ENCODE assay signal across 27 cellular contexts in genomic region chr5:230711-231110, GRCh38. TPM values are rescaled to one million over a fixed set of nuclear protein-coding genes. Genes with fewer than 3 reads are reported as not detected.
DNase-seq lines count a peak whose midpoint lies in the region; ATAC-seq, FAIRE-seq and TF ChIP-seq lines count a peak whose summit lies in the region.
"Had no signal": no experiment of that assay in that cellular context is flagged by ENCODE, and none has a peak within 500 bp of the region (broad histone marks: within the 10 kb centered on the region; RNA-seq: fewer than 3 reads in every experiment).

No MANE protein-coding gene starts in this region.

- no peaks in the 10 kb centered on the region for H3K9me3 ChIP-seq in T-helper 17 cell (ENCODE audit: control insufficient read depth, low read length, poor library complexity, severe bottlenecking)
- H3K9me3 ChIP-seq in HepG2 (ENCODE audit: low read length) = no peaks in the 10 kb centered on the region
- H3K9me3 ChIP-seq: BE2C; BLaER1 treated with 17β-estradiol and CSF1 and Interleukin-3, amounts not matched to agents 10 nM and 100 nM; Caco-2; HAP-1 had no signal

- TF ChIP-seq EP300 in HepG2 (IDR thresholded peaks at IDR 0.05; ENCODE audit: low read depth in 2 of 2, low read length in 2 of 2) = no peak
- no peak for TF ChIP-seq EP300 in HepG2 (CRISPR knock-in tag; IDR thresholded peaks at IDR 0.05; ENCODE audit: borderline replicate concordance)

- TF ChIP-seq POLR2A in HepG2 (IDR thresholded peaks at IDR 0.05; ENCODE audit: insufficient read depth in 1 of 2, low read depth in 2 of 2, low read length in 2 of 2) = no peak

- no peaks in the 10 kb centered on the region for H3K27me3 Mint-ChIP-seq in T-helper 17 cell
- H3K27me3 Mint-ChIP-seq: CD4-positive, alpha-beta memory T cell had no signal

- no peak for FAIRE-seq in HepG2 (lab: Jason Lieb, UNC)
- FAIRE-seq: A204.1, D721Med, GM12891, GM18507, H54 had no signal

- no peaks in the 10 kb centered on the region for H4K20me1 ChIP-seq in HepG2 (ENCODE audit: insufficient read depth, low read length)

- no peak overlapping the region for H3K9ac ChIP-seq in HepG2 (ENCODE audit: insufficient read depth, low read depth, low read length)
- H3K9ac ChIP-seq: BLaER1 treated with 17β-estradiol and CSF1 and Interleukin-3, amounts not matched to agents 10 nM and 100 nM had no signal

- no peak for TF ChIP-seq CTCF in HepG2 (CRISPR knock-in tag; IDR thresholded peaks at IDR 0.05)

- H3K36me3 Mint-ChIP-seq in T-helper 17 cell (ENCODE audit: low read depth) = peaks cover 11% of the 10 kb centered on the region

- CTCF ChIA-PET in HepG2 (lab: Yijun Ruan, JAX; ENCODE audit: low intra/inter-chr PET ratio, low total read pairs) = no interaction called here

- no peak overlapping the region for H3K4me3 ChIP-seq in HepG2 (replicated peaks in 1 of 3; ENCODE audit: insufficient read depth in 1 of 3, low read depth in 2 of 3, low read length in 3 of 3)
- H3K4me3 ChIP-seq: BLaER1 treated with 17β-estradiol and CSF1 and Interleukin-3, amounts not matched to agents 10 nM and 100 nM; HAP-1 had no signal

- no peaks in the 10 kb centered on the region for H3K4me1 ChIP-seq in HepG2 (ENCODE audit: insufficient read depth, low read length)
- H3K4me1 ChIP-seq: BE2C; BLaER1 treated with 17β-estradiol and CSF1 and Interleukin-3, amounts not matched to agents 10 nM and 100 nM; Caco-2; HAP-1 had no signal

- ATAC-seq in T-helper 17 cell (no peak), HepG2 (peak; percentile 30; the same call in 1 of the 3 replicates)

- H3K4me1 Mint-ChIP-seq in T-helper 17 cell = peaks cover 11% of the 10 kb centered on the region
- H3K4me1 Mint-ChIP-seq: CD14-positive monocyte had no signal

- no peaks in the 10 kb centered on the region for H3K27me3 ChIP-seq in HepG2 (ENCODE audit: control insufficient read depth in 1 of 2, insufficient read depth in 2 of 2, low read length in 2 of 2)
- H3K27me3 ChIP-seq: BE2C; BLaER1 treated with 17β-estradiol and CSF1 and Interleukin-3, amounts not matched to agents 10 nM and 100 nM had no signal

- WGBS in HepG2 (ENCODE audit: low lambda C conversion rate) = 97% methylated on average over 13 of the region's 14 CpGs

- peak overlapping the region; percentile 45 for H3K4me3 Mint-ChIP-seq in T-helper 17 cell
- H3K4me3 Mint-ChIP-seq: CD4-positive, alpha-beta memory T cell; HFFc6 had no signal

- DNase-seq in activated CD8-positive, alpha-beta memory T cell treated with anti-CD3 and anti-CD28 coated beads for 24 hours = peak; percentile 43
- no peak for DNase-seq in activated CD8-positive, alpha-beta memory T cell treated with anti-CD3 and anti-CD28 coated beads, Interleukin-2, amount 50 U/mL, for 48 hours
- peak; percentile 56 for DNase-seq in activated effector memory CD4-positive, alpha-beta T cell treated with anti-CD3 and anti-CD28 coated beads, Interleukin-2, amount 50 U/mL, for 16 hours
- DNase-seq in activated effector memory CD4-positive, alpha-beta T cell treated with Interleukin-2 at 50 U/mL for 16 hours = no peak
- DNase-seq in T-helper 17 cell = no peak
- DNase-seq in HepG2 (ENCODE audit: low spot score) = no peak
- no peak for DNase-seq in EL
- DNase-seq in COR-L47 (lab: John Stamatoyannopoulos, UW) = no peak
- DNase-seq: BE2C; Caco-2; CD4-positive, alpha-beta memory T cell; DMS 273 treated with DMSO at 0.1 percent for 48 hours; DMS79; GF-D8; GOT3; HFFc6 had no signal

- no peak overlapping the region for H3K4me2 ChIP-seq in HepG2 (ENCODE audit: low read depth, low read length)
- H3K4me2 ChIP-seq: BLaER1 treated with 17β-estradiol and CSF1 and Interleukin-3, amounts not matched to agents 10 nM and 100 nM had no signal

- no peak for TF ChIP-seq RAD21 in HepG2 (CRISPR knock-in tag; IDR thresholded peaks at IDR 0.05)

- peaks cover 18 to 75% of the 10 kb centered on the region in 2 experiments; a peak in 4 of 5 replicates for H3K36me3 ChIP-seq in HepG2 (replicated peaks in 1 of 2; ENCODE audit: control insufficient read depth in 1 of 2, insufficient read depth in 2 of 2, low read length in 2 of 2)

- intact Hi-C loops in HepG2 (cut with micrococcal nuclease; ENCODE audit: unreplicated experiment) = no loop called here

- H3K27ac Mint-ChIP-seq in T-helper 17 cell = peak overlapping the region; percentile 63
- H3K27ac Mint-ChIP-seq: HFFc6 had no signal

- no peak overlapping the region for H2AFZ ChIP-seq in HepG2 (ENCODE audit: low read length)

- no peak overlapping the region for H3K27ac ChIP-seq in HepG2 (ENCODE audit: extremely low read length, insufficient read depth, low read length)
- H3K27ac ChIP-seq: 22Rv1; BLaER1 treated with 17β-estradiol and CSF1 and Interleukin-3, amounts not matched to agents 10 nM and 100 nM had no signal

- in situ Hi-C loops in HepG2 (cut with HindIII; ENCODE audit: extremely low pct_ligation_motif_present, low pct_unique_long_range_greater_than_20kb) = no loop called here

- POLR2A ChIA-PET in HepG2 (lab: Yijun Ruan, JAX) = no interaction called here

- H3K79me2 ChIP-seq in HepG2 (ENCODE audit: insufficient read depth, low read length) = no peaks in the 10 kb centered on the region

- no TSS peak for BruUV-seq in HepG2 (replicated peaks; lab: Mats Ljungman, UMichigan)

RNA-seq across cellular contexts. Expression of gene SDHA, which starts 12.6 kb away (rescaled TPM):
- total RNA-seq in T-helper 17 cell = 100 to 1,000 TPM; 170 to 171 TPM
- 192 and 240 TPM in 2 replicates for total RNA-seq in HepG2 (2016; rRNA removed; fragmentation: Illumina TruSeq; extraction: Trizol)
- total RNA-seq in HepG2 (2016; cell fraction: cytosol; rRNA removed; fragmentation: Illumina TruSeq; extraction: Trizol; ENCODE audit: low read depth) = 42.0 and 46.9 TPM in 2 replicates
- total RNA-seq in HepG2 (2016; cell fraction: insoluble cytoplasmic fraction; rRNA removed; fragmentation: Illumina TruSeq; extraction: Trizol) = 168 and 247 TPM in 2 replicates
- total RNA-seq in HepG2 (2016; cell fraction: membrane; rRNA removed; fragmentation: Illumina TruSeq; extraction: Trizol) = 52.9 and 56.5 TPM in 2 replicates
- total RNA-seq in HepG2 (2016; cell fraction: nucleus; rRNA removed; fragmentation: Illumina TruSeq; extraction: Trizol) = 141 and 179 TPM in 2 replicates
- polyA plus RNA-seq in HepG2 (2011; rRNA removed) = 156 and 185 TPM in 2 replicates
- polyA plus RNA-seq in HepG2 (2011; cell fraction: cytosol; rRNA removed) = 110 and 117 TPM in 2 replicates
- 108 and 110 TPM in 2 replicates for polyA plus RNA-seq in HepG2 (2011; cell fraction: nucleus; rRNA removed)
- polyA plus RNA-seq in HepG2 (2012) = 146 and 185 TPM in 2 replicates
- polyA plus RNA-seq in HepG2 (2016; cell fraction: cytosol; fragmentation: Illumina TruSeq; extraction: Trizol; ENCODE audit: low read depth) = 12.6 and 16.7 TPM in 2 replicates
- polyA plus RNA-seq in HepG2 (2016; cell fraction: insoluble cytoplasmic fraction; fragmentation: Illumina TruSeq; extraction: Trizol; ENCODE audit: low read depth) = 131 and 149 TPM in 2 replicates
- 23.0 and 24.9 TPM in 2 replicates for polyA plus RNA-seq in HepG2 (2016; cell fraction: membrane; fragmentation: Illumina TruSeq; extraction: Trizol; ENCODE audit: low read depth)
- polyA plus RNA-seq in HepG2 (2016; cell fraction: nucleus; fragmentation: Illumina TruSeq; extraction: Trizol; ENCODE audit: insufficient read depth, low read depth) = 181 and 200 TPM in 2 replicates
- 514 and 684 TPM in 2 replicates for polyA minus RNA-seq in HepG2 (2011; rRNA and poly(A)+ RNA removed; ENCODE audit: low replicate concordance)
- 123 and 151 TPM in 2 replicates for polyA minus RNA-seq in HepG2 (2011; cell fraction: cytosol; rRNA and poly(A)+ RNA removed)
- 128 and 143 TPM in 2 replicates for polyA minus RNA-seq in HepG2 (2011; cell fraction: nucleus; rRNA and poly(A)+ RNA removed)

RNA-seq across cellular contexts. Expression of gene CCDC127, which starts 12.8 kb away (rescaled TPM):
- total RNA-seq in T-helper 17 cell (1 to 10 TPM; 1.9 to 2.4 TPM), HepG2 (2016; rRNA removed; fragmentation: Illumina TruSeq; extraction: Trizol) (2.8 and 4.3 TPM in 2 replicates)
- total RNA-seq in HepG2 (2016; cell fraction: cytosol; rRNA removed; fragmentation: Illumina TruSeq; extraction: Trizol; ENCODE audit: low read depth) = 1.0 and 1.3 TPM in 2 replicates
- 2.2 and 4.2 TPM in 2 replicates for total RNA-seq in HepG2 (2016; cell fraction: insoluble cytoplasmic fraction; rRNA removed; fragmentation: Illumina TruSeq; extraction: Trizol)
- 1.4 and 2.0 TPM in 2 replicates for total RNA-seq in HepG2 (2016; cell fraction: membrane; rRNA removed; fragmentation: Illumina TruSeq; extraction: Trizol)
- 3.4 and 4.3 TPM in 2 replicates for total RNA-seq in HepG2 (2016; cell fraction: nucleus; rRNA removed; fragmentation: Illumina TruSeq; extraction: Trizol)
- polyA plus RNA-seq in HepG2 (2011; rRNA removed) = 2.9 and 3.7 TPM in 2 replicates
- polyA plus RNA-seq in HepG2 (2011; cell fraction: cytosol; rRNA removed) = 2.6 and 3.2 TPM in 2 replicates
- polyA plus RNA-seq in HepG2 (2011; cell fraction: nucleus; rRNA removed) = 4.9 and 6.4 TPM in 2 replicates
- 5.0 and 5.2 TPM in 2 replicates for polyA plus RNA-seq in HepG2 (2012)
- 0.50 and 0.51 TPM in 2 replicates for polyA plus RNA-seq in HepG2 (2016; cell fraction: cytosol; fragmentation: Illumina TruSeq; extraction: Trizol; ENCODE audit: low read depth)
- polyA plus RNA-seq in HepG2 (2016; cell fraction: insoluble cytoplasmic fraction; fragmentation: Illumina TruSeq; extraction: Trizol; ENCODE audit: low read depth) = 1.8 and 2.3 TPM in 2 replicates
- polyA plus RNA-seq in HepG2 (2016; cell fraction: membrane; fragmentation: Illumina TruSeq; extraction: Trizol; ENCODE audit: low read depth) = 0.66 and 0.68 TPM in 2 replicates
- polyA plus RNA-seq in HepG2 (2016; cell fraction: nucleus; fragmentation: Illumina TruSeq; extraction: Trizol; ENCODE audit: insufficient read depth, low read depth) = 8.7 and 9.9 TPM in 2 replicates
- polyA minus RNA-seq in HepG2 (2011; rRNA and poly(A)+ RNA removed; ENCODE audit: low replicate concordance) = 2.8 and 7.8 TPM in 2 replicates
- 2.0 TPM in 2 replicates for polyA minus RNA-seq in HepG2 (2011; cell fraction: cytosol; rRNA and poly(A)+ RNA removed)
- 6.7 and 8.1 TPM in 2 replicates for polyA minus RNA-seq in HepG2 (2011; cell fraction: nucleus; rRNA and poly(A)+ RNA removed)

RNA-seq across cellular contexts. Expression of gene LRRC14B, which starts 39.4 kb away (rescaled TPM):
- total RNA-seq in T-helper 17 cell = not detected
- total RNA-seq in HepG2 (2016; rRNA removed; fragmentation: Illumina TruSeq; extraction: Trizol) = not detected in 2 replicates
- total RNA-seq in HepG2 (2016; cell fraction: cytosol; rRNA removed; fragmentation: Illumina TruSeq; extraction: Trizol; ENCODE audit: low read depth) = not detected in 2 replicates
- not detected in 2 replicates for total RNA-seq in HepG2 (2016; cell fraction: insoluble cytoplasmic fraction; rRNA removed; fragmentation: Illumina TruSeq; extraction: Trizol)
- total RNA-seq in HepG2 (2016; cell fraction: membrane; rRNA removed; fragmentation: Illumina TruSeq; extraction: Trizol) = not detected in 2 replicates
- not detected in 2 replicates for total RNA-seq in HepG2 (2016; cell fraction: nucleus; rRNA removed; fragmentation: Illumina TruSeq; extraction: Trizol)
- polyA plus RNA-seq in HepG2 (2011; rRNA removed) = not detected in 2 replicates
- polyA plus RNA-seq in HepG2 (2011; cell fraction: cytosol; rRNA removed) = not detected in 2 replicates
- polyA plus RNA-seq in HepG2 (2011; cell fraction: nucleus; rRNA removed) = not detected in 2 replicates
- not detected in 2 replicates for polyA plus RNA-seq in HepG2 (2012)
- polyA plus RNA-seq in HepG2 (2016; cell fraction: cytosol; fragmentation: Illumina TruSeq; extraction: Trizol; ENCODE audit: low read depth) = not detected in 2 replicates
- not detected in 2 replicates for polyA plus RNA-seq in HepG2 (2016; cell fraction: insoluble cytoplasmic fraction; fragmentation: Illumina TruSeq; extraction: Trizol; ENCODE audit: low read depth)
- not detected in 2 replicates for polyA plus RNA-seq in HepG2 (2016; cell fraction: membrane; fragmentation: Illumina TruSeq; extraction: Trizol; ENCODE audit: low read depth)
- polyA plus RNA-seq in HepG2 (2016; cell fraction: nucleus; fragmentation: Illumina TruSeq; extraction: Trizol; ENCODE audit: insufficient read depth, low read depth) = not detected in 2 replicates
- 0.14 TPM in 1 of 2 replicates, not detected in the other for polyA minus RNA-seq in HepG2 (2011; rRNA and poly(A)+ RNA removed; ENCODE audit: low replicate concordance)
- not detected in 2 replicates for polyA minus RNA-seq in HepG2 (2011; cell fraction: cytosol; rRNA and poly(A)+ RNA removed)
- polyA minus RNA-seq in HepG2 (2011; cell fraction: nucleus; rRNA and poly(A)+ RNA removed) = not detected in 2 replicates
- total RNA-seq: Caco-2; CD4-positive, alpha-beta memory T cell; G401; HFFc6 had no signal
- polyA plus RNA-seq: AG04450, CD14-positive monocyte had no signal

RNA-seq across cellular contexts. Expression of gene PDCD6, which starts 40.7 kb away (rescaled TPM):
- total RNA-seq in T-helper 17 cell (10 to 100 TPM; 50.3 to 52.2 TPM), HepG2 (2016; rRNA removed; fragmentation: Illumina TruSeq; extraction: Trizol) (120 and 134 TPM in 2 replicates)
- total RNA-seq in HepG2 (2016; cell fraction: cytosol; rRNA removed; fragmentation: Illumina TruSeq; extraction: Trizol; ENCODE audit: low read depth) = 36.0 and 42.8 TPM in 2 replicates
- 119 and 122 TPM in 2 replicates for total RNA-seq in HepG2 (2016; cell fraction: insoluble cytoplasmic fraction; rRNA removed; fragmentation: Illumina TruSeq; extraction: Trizol)
- 79.2 and 83.1 TPM in 2 replicates for total RNA-seq in HepG2 (2016; cell fraction: membrane; rRNA removed; fragmentation: Illumina TruSeq; extraction: Trizol)
- total RNA-seq in HepG2 (2016; cell fraction: nucleus; rRNA removed; fragmentation: Illumina TruSeq; extraction: Trizol) = 56.7 and 60.4 TPM in 2 replicates
- 150 and 176 TPM in 2 replicates for polyA plus RNA-seq in HepG2 (2011; rRNA removed)
- polyA plus RNA-seq in HepG2 (2011; cell fraction: cytosol; rRNA removed) = 179 and 184 TPM in 2 replicates
- polyA plus RNA-seq in HepG2 (2011; cell fraction: nucleus; rRNA removed) = 76.8 and 88.9 TPM in 2 replicates
- polyA plus RNA-seq in HepG2 (2012) = 73.8 and 84.9 TPM in 2 replicates
- 39.4 and 49.9 TPM in 2 replicates for polyA plus RNA-seq in HepG2 (2016; cell fraction: cytosol; fragmentation: Illumina TruSeq; extraction: Trizol; ENCODE audit: low read depth)
- polyA plus RNA-seq in HepG2 (2016; cell fraction: insoluble cytoplasmic fraction; fragmentation: Illumina TruSeq; extraction: Trizol; ENCODE audit: low read depth) = 131 and 139 TPM in 2 replicates
- 63.4 and 71.2 TPM in 2 replicates for polyA plus RNA-seq in HepG2 (2016; cell fraction: membrane; fragmentation: Illumina TruSeq; extraction: Trizol; ENCODE audit: low read depth)
- 103 and 107 TPM in 2 replicates for polyA plus RNA-seq in HepG2 (2016; cell fraction: nucleus; fragmentation: Illumina TruSeq; extraction: Trizol; ENCODE audit: insufficient read depth, low read depth)
- 89.6 and 367 TPM in 2 replicates for polyA minus RNA-seq in HepG2 (2011; rRNA and poly(A)+ RNA removed; ENCODE audit: low replicate concordance)
- polyA minus RNA-seq in HepG2 (2011; cell fraction: cytosol; rRNA and poly(A)+ RNA removed) = 38.6 and 39.9 TPM in 2 replicates
- polyA minus RNA-seq in HepG2 (2011; cell fraction: nucleus; rRNA and poly(A)+ RNA removed) = 39.9 and 46.1 TPM in 2 replicates

Comparison
In these comparisons a context has a peak if more than half of its experiments do, and no peak if none do; other contexts are left out.
1. DNase-seq: peak in activated CD8-positive, alpha-beta memory T cell treated with anti-CD3 and anti-CD28 coated beads for 24 hours (single experiment) and activated effector memory CD4-positive, alpha-beta T cell treated with anti-CD3 and anti-CD28 coated beads, Interleukin-2, amount 50 U/mL, for 16 hours (single experiment); none in activated CD8-positive, alpha-beta memory T cell treated with anti-CD3 and anti-CD28 coated beads, Interleukin-2, amount 50 U/mL, for 48 hours (single experiment), activated effector memory CD4-positive, alpha-beta T cell treated with Interleukin-2 at 50 U/mL for 16 hours (single experiment), T-helper 17 cell (0 of 3), HepG2 (single experiment), EL (single experiment) and COR-L47 (single experiment).